Comparison of ENCODE assay signal across 8 cellular contexts in genomic region chr4:40058121-40058520, GRCh38. TPM values are rescaled to one million over a fixed set of nuclear protein-coding genes. Genes with fewer than 3 reads are reported as not detected.
DNase-seq lines count a peak whose midpoint lies in the region; ATAC-seq and TF ChIP-seq lines count a peak whose summit lies in the region.

No MANE protein-coding gene starts in this region.

- H3K4me3 ChIP-seq in GM06990 (replicated peaks; ENCODE audit: low read depth, low read length) = peak overlapping the region; percentile 88
- peak overlapping the region; percentile 82 to 92 (median 90) for H3K4me3 ChIP-seq in Peyer's patch
- H3K4me3 ChIP-seq in prostate gland = peak overlapping the region; percentile 87 to 91

- TF ChIP-seq CTCF in GM06990 (IDR thresholded peaks at IDR 0.05; ENCODE audit: insufficient read depth, low read length, poor library complexity, severe bottlenecking) = no peak
- no peak for TF ChIP-seq CTCF in Peyer's patch (IDR thresholded peaks at IDR 0.05)
- TF ChIP-seq CTCF in prostate gland (IDR thresholded peaks at IDR 0.05) = no peak

- intact Hi-C loops in prostate gland (cut with DNase I) = loop anchor here (5.0 to 10.0 kb wide), 3 partner anchors 361 to 1157 kb away; partner anchors contain the start of genes APBB2, LIAS, RPL9 and UBE2K

- H3K36me3 ChIP-seq in GM06990 (ENCODE audit: control insufficient read depth, insufficient read depth, low read length) (no peaks in the 10 kb centered on the region), Peyer's patch (no peaks in the 10 kb centered on the region), prostate gland (no peaks in the 10 kb centered on the region)

- H3K27me3 ChIP-seq in GM06990 (replicated peaks; ENCODE audit: control insufficient read depth, insufficient read depth, low read length) (no peaks in the 10 kb centered on the region), Peyer's patch (no peaks in the 10 kb centered on the region), prostate gland (replicated peaks; ENCODE audit: insufficient read depth) (no peaks in the 10 kb centered on the region)

- H3K27ac ChIP-seq in Peyer's patch (peak overlapping the region; percentile 99 to 100 (median 99)), prostate gland (peak overlapping the region; percentile 99 to 100)

- WGBS in prostate gland = under 1% methylated on average over 9 of the region's 9 CpGs

- ATAC-seq in HG03520 (IDR thresholded peaks at IDR 0.05; ENCODE audit: unreplicated experiment) (no peak), GM21381 (IDR thresholded peaks at IDR 0.05; ENCODE audit: unreplicated experiment) (no peak), GM18907 (IDR thresholded peaks at IDR 0.05; ENCODE audit: unreplicated experiment) (no peak)

- no peak for TF ChIP-seq POLR2A in Peyer's patch (IDR thresholded peaks at IDR 0.05)
- TF ChIP-seq POLR2A in erythroblast (IDR thresholded peaks at IDR 0.05; ENCODE audit: low read length) = no peak
- no peak for TF ChIP-seq POLR2A in prostate gland (IDR thresholded peaks at IDR 0.05)

- no peak for DNase-seq in GM06990 (ENCODE audit: extremely low read depth, insufficient read length)
- DNase-seq in Peyer's patch = no peak
- DNase-seq in erythroblast (lab: John Stamatoyannopoulos, UW) = peak; percentile 45 to 53
- no peak for DNase-seq in prostate gland (ENCODE audit: low spot score)
- no peak for DNase-seq in DMS153 treated with DMSO at 0.1 percent for 48 hours (lab: John Stamatoyannopoulos, UW; ENCODE audit: unreplicated experiment)

- H3K4me1 ChIP-seq in Peyer's patch = peaks cover 0 to 18% (median 3%) of the 10 kb centered on the region in 4 donors
- H3K4me1 ChIP-seq in prostate gland (replicated peaks) = peaks cover 4% of the 10 kb centered on the region

- no peaks in the 10 kb centered on the region for H3K9me3 ChIP-seq in Peyer's patch
- no peaks in the 10 kb centered on the region for H3K9me3 ChIP-seq in prostate gland

RNA-seq across cellular contexts. Expression of gene N4BP2, which starts 1.5 kb away (rescaled TPM):
- total RNA-seq in Peyer's patch (10 to 100 TPM in 3 of 4 donors, 1 to 10 TPM in 1; 8.1 to 39.6 (median 10.2) TPM), prostate gland (10 to 100 TPM in 1 of 2 donors, 1 to 10 TPM in 1; 8.7 to 14.7 TPM)

Comparison
In these comparisons a context has a peak if more than half of its experiments do, and no peak if none do; other contexts are left out.
1. DNase-seq: peak in erythroblast (2 of 2); none in GM06990 (single experiment), Peyer's patch (0 of 3), prostate gland (single experiment) and DMS153 treated with DMSO at 0.1 percent for 48 hours (single experiment).
2. Peak in every context shown above with its lines, with median percentiles within 50 percentile points of each other: H3K4me3 ChIP-seq.